Comparison of ENCODE assay signal across 12 cellular contexts in the genomic region with DNA sequence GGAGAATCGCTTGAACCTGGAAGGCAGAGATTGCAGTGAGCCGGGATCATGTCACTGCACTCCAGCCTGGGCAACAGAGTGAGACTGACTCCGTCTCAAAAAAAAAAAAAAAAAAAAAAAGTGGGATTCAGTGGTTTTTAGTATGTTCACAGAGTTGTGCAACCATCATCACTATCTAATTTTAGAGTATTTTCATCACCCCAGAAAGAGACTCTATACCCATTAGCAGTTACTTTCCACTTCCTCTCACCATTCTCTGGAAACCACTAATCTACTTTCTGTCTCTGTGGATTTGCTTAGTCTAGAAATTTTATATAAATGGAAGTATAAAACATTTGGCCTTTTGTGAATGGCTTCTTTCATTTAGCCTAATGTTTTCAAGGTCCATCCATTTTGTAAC.
A peak's percentile ranks its signal among the peaks of the same experiment; 100 is the strongest.
DNase-seq lines count a peak whose midpoint lies in the region; ATAC-seq and FAIRE-seq lines count a peak whose summit lies in the region.
"Had no signal": no experiment of that assay in that cellular context is flagged by ENCODE, and none has a peak within 500 bp of the region (broad histone marks: within the 10 kb centered on the region; RNA-seq: fewer than 3 reads in every experiment).

No MANE protein-coding gene starts in this region.

- DNase-seq in MV-4-11 (lab: John Stamatoyannopoulos, UW) (peak; percentile 95), NCI-H1105 treated with DMSO at 0.1 percent for 48 hours (lab: John Stamatoyannopoulos, UW) (no peak), cerebellum (ENCODE audit: low spot score) (no peak)
- no peak for DNase-seq in activated CD4-positive, alpha-beta T cell treated with anti-CD3 and anti-CD28 coated beads, Interleukin-2, amount 50 U/mL, for 48 hours
- DNase-seq: activated naive CD4-positive, alpha-beta T cell treated with anti-CD3 and anti-CD28 coated beads, Interleukin-2, amount 10 ng/mL, durations not matched to agents 7 days and 5 days; IMR-90; NCI-H2081 treated with DMSO at 0.1 percent for 48 hours; T-helper 1 cell had no signal

- peak; percentile 9 for FAIRE-seq in islet of Langerhans (lab: Jason Lieb, UNC)

- ATAC-seq in GM18907 (IDR thresholded peaks at IDR 0.05; ENCODE audit: unreplicated experiment) (peak; percentile 59), HG02870 (IDR thresholded peaks at IDR 0.05; ENCODE audit: unreplicated experiment) (peak; percentile 48), HG03025 (IDR thresholded peaks at IDR 0.05; ENCODE audit: low FRiP score, unreplicated experiment) (no peak)
